Comparison of ENCODE assay signal across 1 cellular context in the genomic region with DNA sequence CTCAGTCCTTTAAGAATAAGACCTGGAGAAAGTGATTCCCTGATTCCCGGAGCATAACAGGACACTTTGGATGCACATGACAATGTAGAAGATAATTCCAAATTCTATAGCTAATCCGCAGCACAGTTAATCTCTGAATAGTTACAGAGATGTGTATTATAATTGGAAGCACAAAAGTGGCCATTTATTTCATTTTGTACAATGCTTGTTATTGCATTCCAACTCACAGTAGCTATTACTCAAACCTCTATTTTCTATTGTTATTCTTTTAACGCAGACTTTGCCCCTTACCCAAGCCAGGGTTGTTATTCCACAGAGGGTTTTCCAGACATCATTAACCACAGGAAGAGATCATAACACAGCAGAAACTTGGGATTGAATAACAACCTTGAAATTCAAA.
TF ChIP-seq lines count a peak whose summit lies in the region.

No MANE protein-coding gene starts in this region.

TF ChIP-seq in HEK293, 187 proteins besides CTCF, POLR2A, EP300 and RAD21 (continued from another document):
- TF ChIP-seq, protein P1, sequence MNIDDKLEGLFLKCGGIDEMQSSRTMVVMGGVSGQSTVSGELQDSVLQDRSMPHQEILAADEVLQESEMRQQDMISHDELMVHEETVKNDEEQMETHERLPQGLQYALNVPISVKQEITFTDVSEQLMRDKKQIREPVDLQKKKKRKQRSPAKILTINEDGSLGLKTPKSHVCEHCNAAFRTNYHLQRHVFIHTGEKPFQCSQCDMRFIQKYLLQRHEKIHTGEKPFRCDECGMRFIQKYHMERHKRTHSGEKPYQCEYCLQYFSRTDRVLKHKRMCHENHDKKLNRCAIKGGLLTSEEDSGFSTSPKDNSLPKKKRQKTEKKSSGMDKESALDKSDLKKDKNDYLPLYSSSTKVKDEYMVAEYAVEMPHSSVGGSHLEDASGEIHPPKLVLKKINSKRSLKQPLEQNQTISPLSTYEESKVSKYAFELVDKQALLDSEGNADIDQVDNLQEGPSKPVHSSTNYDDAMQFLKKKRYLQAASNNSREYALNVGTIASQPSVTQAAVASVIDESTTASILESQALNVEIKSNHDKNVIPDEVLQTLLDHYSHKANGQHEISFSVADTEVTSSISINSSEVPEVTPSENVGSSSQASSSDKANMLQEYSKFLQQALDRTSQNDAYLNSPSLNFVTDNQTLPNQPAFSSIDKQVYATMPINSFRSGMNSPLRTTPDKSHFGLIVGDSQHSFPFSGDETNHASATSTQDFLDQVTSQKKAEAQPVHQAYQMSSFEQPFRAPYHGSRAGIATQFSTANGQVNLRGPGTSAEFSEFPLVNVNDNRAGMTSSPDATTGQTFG (tag by site-specific recombination; IDR thresholded peaks at IDR 0.05; ENCODE audit: borderline replicate concordance), result no peak
- TF ChIP-seq ZNF16 (tag by site-specific recombination; IDR thresholded peaks at IDR 0.05; ENCODE audit: low read depth), result no peak
- TF ChIP-seq ZNF48 (tag by site-specific recombination; IDR thresholded peaks at IDR 0.05), result no peak
- no peak for TF ChIP-seq ZNF623 (tag by site-specific recombination; IDR thresholded peaks at IDR 0.05)
- TF ChIP-seq ZFP69B (tag by site-specific recombination; IDR thresholded peaks at IDR 0.05), result no peak
- no peak for TF ChIP-seq ZNF248 (tag by site-specific recombination; IDR thresholded peaks at IDR 0.05)
- TF ChIP-seq SALL2 (tag by site-specific recombination; IDR thresholded peaks at IDR 0.05; ENCODE audit: borderline replicate concordance), result no peak
- TF ChIP-seq, protein P2, sequence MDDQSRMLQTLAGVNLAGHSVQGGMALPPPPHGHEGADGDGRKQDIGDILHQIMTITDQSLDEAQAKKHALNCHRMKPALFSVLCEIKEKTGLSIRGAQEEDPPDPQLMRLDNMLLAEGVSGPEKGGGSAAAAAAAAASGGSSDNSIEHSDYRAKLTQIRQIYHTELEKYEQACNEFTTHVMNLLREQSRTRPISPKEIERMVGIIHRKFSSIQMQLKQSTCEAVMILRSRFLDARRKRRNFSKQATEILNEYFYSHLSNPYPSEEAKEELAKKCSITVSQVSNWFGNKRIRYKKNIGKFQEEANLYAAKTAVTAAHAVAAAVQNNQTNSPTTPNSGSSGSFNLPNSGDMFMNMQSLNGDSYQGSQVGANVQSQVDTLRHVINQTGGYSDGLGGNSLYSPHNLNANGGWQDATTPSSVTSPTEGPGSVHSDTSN (CRISPR knock-in tag; IDR thresholded peaks at IDR 0.05), result no peak
- TF ChIP-seq ZNF2 (tag by site-specific recombination; IDR thresholded peaks at IDR 0.05), result no peak
- TF ChIP-seq, protein P3, sequence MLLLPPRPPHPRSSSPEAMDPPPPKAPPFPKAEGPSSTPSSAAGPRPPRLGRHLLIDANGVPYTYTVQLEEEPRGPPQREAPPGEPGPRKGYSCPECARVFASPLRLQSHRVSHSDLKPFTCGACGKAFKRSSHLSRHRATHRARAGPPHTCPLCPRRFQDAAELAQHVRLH (tag by site-specific recombination; IDR thresholded peaks at IDR 0.05), result no peak
- TF ChIP-seq ZBTB21 (tag by site-specific recombination; IDR thresholded peaks at IDR 0.05), result no peak
- TF ChIP-seq KLF10 (tag by site-specific recombination; IDR thresholded peaks at IDR 0.05), result no peak
